29 cellular contexts compared by ENCODE assay signal in the genomic region with DNA sequence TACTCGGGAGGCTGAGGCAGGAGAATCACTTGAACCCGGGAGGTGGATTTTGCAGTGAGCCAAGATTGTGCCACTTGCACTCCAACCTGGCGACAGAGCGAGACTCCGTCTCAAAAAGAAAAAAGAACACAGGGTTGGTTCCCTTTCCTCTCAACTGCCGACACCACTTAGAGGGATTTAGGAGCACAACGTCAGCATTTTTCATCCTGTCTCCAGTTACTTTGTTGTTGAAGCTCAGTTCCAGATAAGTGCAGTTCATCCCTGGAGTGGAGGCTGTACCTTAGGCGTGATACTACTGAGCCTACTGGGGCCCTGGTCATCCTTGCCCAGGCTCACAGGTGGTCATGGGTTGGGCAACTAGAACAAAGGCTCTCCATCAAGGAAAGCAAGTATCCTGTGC.
"Had no signal": no experiment of that assay in that cellular context is flagged by ENCODE, and none has a peak within 500 bp of the region (broad histone marks: within the 10 kb centered on the region; RNA-seq: fewer than 3 reads in every experiment).

No MANE protein-coding gene starts in this region.

- FAIRE-seq: bronchial epithelial cell, TTC549 had no signal

- ATAC-seq: activated CD8-positive, alpha-beta memory T cell treated with anti-CD3 and anti-CD28 coated beads, Interleukin-2, amount 10 ng/mL, durations not matched to agents 7 days and 5 days; activated CD8-positive, alpha-beta T cell treated with anti-CD3 and anti-CD28 coated beads for 36 hours; activated naive CD8-positive, alpha-beta T cell treated with anti-CD3 and anti-CD28 coated beads, Interleukin-2, amount 50 U/mL, for 24 hours had no signal

- H3K36me3 ChIP-seq: ascending aorta, cardiac muscle cell had no signal

- H3K4me3 ChIP-seq: ascending aorta, cardiac muscle cell had no signal

- H3K27me3 ChIP-seq: ascending aorta, cardiac muscle cell had no signal

- H3K9me3 ChIP-seq: ascending aorta had no signal

- H3K4me1 ChIP-seq: ascending aorta had no signal

- DNase-seq: activated B cell treated with CpG ODN at 0.5 μM for 24 hours; activated CD4-positive, alpha-beta memory T cell treated with anti-CD3 and anti-CD28 coated beads for 36 hours; activated CD4-positive, alpha-beta T cell treated with anti-CD3 and anti-CD28 coated beads for 4 hours; activated CD4-positive, alpha-beta T cell treated with anti-CD3 and anti-CD28 coated beads, Interleukin-2, amount 10 ng/mL, durations not matched to agents 24 days and 14 days; activated CD4-positive, alpha-beta T cell treated with anti-CD3 and anti-CD28 coated beads, Interleukin-2, amount 50 U/mL, for 1 hour; activated CD4-positive, alpha-beta T cell treated with anti-CD3 and anti-CD28 coated beads, Interleukin-2, amount 50 U/mL, for 4 hours; activated CD4-positive, CD25-positive, alpha-beta regulatory T cell treated with anti-CD3 and anti-CD28 coated beads, Interleukin-2, amount 50 U/mL, for 72 hours; activated CD8-positive, alpha-beta memory T cell treated with anti-CD3 and anti-CD28 coated beads, Interleukin-2, amount 10 ng/mL, durations not matched to agents 7 days and 5 days; activated CD8-positive, alpha-beta memory T cell treated with anti-CD3 and anti-CD28 coated beads, Interleukin-2, amount 50 U/mL, for 48 hours; activated CD8-positive, alpha-beta T cell treated with anti-CD3 and anti-CD28 coated beads for 36 hours; activated effector memory CD4-positive, alpha-beta T cell treated with Interleukin-2 at 50 U/mL for 16 hours; activated gamma-delta T cell; activated naive CD4-positive, alpha-beta T cell treated with anti-CD3 and anti-CD28 coated beads, Interleukin-2, amount 10 ng/mL, durations not matched to agents 7 days and 5 days; activated naive CD4-positive, alpha-beta T cell treated with Interleukin-2 at 50 U/mL for 16 hours; activated naive CD8-positive, alpha-beta T cell treated with anti-CD3 and anti-CD28 coated beads, Interleukin-2, amount 10 ng/mL, durations not matched to agents 7 days and 5 days; activated naive CD8-positive, alpha-beta T cell treated with anti-CD3 and anti-CD28 coated beads, Interleukin-2, amount 50 U/mL, for 24 hours; activated T-cell treated with anti-CD3 and anti-CD28 coated beads, Interleukin-2, amount 50 U/mL, for 24 hours; activated T-cell treated with anti-CD3 and anti-CD28 coated beads, Interleukin-2, amount 50 U/mL, for 48 hours; amygdala; anterior cingulate cortex; caudate nucleus; cerebellar nuclear complex; T-helper 2 cell; T-helper 9 cell had no signal

- H3K27ac ChIP-seq: ascending aorta, cardiac muscle cell, VCaP had no signal
